Comparison of ENCODE assay signal across 27 cellular contexts in genomic region chr16:87311387-87311786, GRCh38.
"Had no signal": no experiment of that assay in that cellular context is flagged by ENCODE, and none has a peak within 500 bp of the region (broad histone marks: within the 10 kb centered on the region; RNA-seq: fewer than 3 reads in every experiment).

No MANE protein-coding gene starts in this region.

- H3K9me3 ChIP-seq: lower lobe of right lung, neutrophil, prostate gland, right atrium auricular region, sigmoid colon, suprapubic skin, transverse colon, vagina had no signal

- H3K36me3 ChIP-seq: esophagus squamous epithelium, heart right ventricle, left ventricle myocardium inferior, lower lobe of right lung, neutrophil, prostate gland, right atrium auricular region, sigmoid colon, suprapubic skin, transverse colon, vagina had no signal

- H3K4me3 Mint-ChIP-seq: naive thymus-derived CD8-positive, alpha-beta T cell; stimulated activated naive CD8-positive, alpha-beta T cell treated with anti-CD3 and anti-CD28 coated beads, Interleukin-15, amount 100 ng/mL, for 72 hours had no signal

- H3K9me3 Mint-ChIP-seq: stimulated activated naive CD8-positive, alpha-beta T cell treated with anti-CD3 and anti-CD28 coated beads, Interleukin-15, amount 100 ng/mL, for 72 hours had no signal

- H3K4me1 ChIP-seq: heart right ventricle, left ventricle myocardium inferior, lower lobe of right lung, parathyroid adenoma, prostate gland, right atrium auricular region, sigmoid colon, suprapubic skin, transverse colon, vagina had no signal

- FAIRE-seq: endothelial cell of umbilical vein, islet of Langerhans had no signal

- H3K4me3 ChIP-seq: coronary artery, esophagus squamous epithelium, heart right ventricle, left ventricle myocardium inferior, lower lobe of right lung, prostate gland, right atrium auricular region, sigmoid colon, suprapubic skin, transverse colon, vagina had no signal

- DNase-seq: dermis blood vessel endothelial cell; effector memory CD4-positive, alpha-beta T cell; esophagus squamous epithelium; foreskin melanocyte; glutamatergic neuron; heart right ventricle; hippocampal formation; kidney glomerular epithelial cell; left colon; left ventricle myocardium inferior; lower lobe of right lung; naive thymus-derived CD8-positive, alpha-beta T cell; stimulated activated CD4-positive, alpha-beta T cell treated with anti-CD3 and anti-CD28 coated beads, Interleukin-15, amount 100 ng/mL, for 24 hours; stimulated activated CD4-positive, alpha-beta T cell treated with anti-CD3 and anti-CD28 coated beads, Interleukin-2, amount 100 ng/mL, for 48 hours; stimulated activated naive CD4-positive, alpha-beta T cell; stimulated activated naive CD8-positive, alpha-beta T cell treated with anti-CD3 and anti-CD28 coated beads, Interleukin-15, amount 100 ng/mL, for 72 hours; transverse colon had no signal

- H3K27me3 ChIP-seq: esophagus squamous epithelium, heart right ventricle, neutrophil, right atrium auricular region, sigmoid colon, suprapubic skin, transverse colon, vagina had no signal

- H3K27ac Mint-ChIP-seq: naive thymus-derived CD8-positive, alpha-beta T cell; stimulated activated naive CD8-positive, alpha-beta T cell treated with anti-CD3 and anti-CD28 coated beads, Interleukin-15, amount 100 ng/mL, for 72 hours had no signal

- H3K27me3 Mint-ChIP-seq: naive thymus-derived CD8-positive, alpha-beta T cell; stimulated activated naive CD8-positive, alpha-beta T cell treated with anti-CD3 and anti-CD28 coated beads, Interleukin-15, amount 100 ng/mL, for 72 hours had no signal

- H3K4me1 Mint-ChIP-seq: naive thymus-derived CD8-positive, alpha-beta T cell had no signal

- ATAC-seq: left colon; naive thymus-derived CD8-positive, alpha-beta T cell had no signal

- H3K27ac ChIP-seq: coronary artery, esophagus squamous epithelium, heart right ventricle, left ventricle myocardium inferior, lower lobe of right lung, neutrophil, parathyroid adenoma, prostate gland, right atrium auricular region, sigmoid colon, suprapubic skin, transverse colon, vagina had no signal
